23 cellular contexts compared by ENCODE assay signal in genomic region chr10:98252451-98252850, GRCh38. TPM values are rescaled to one million over a fixed set of nuclear protein-coding genes. Genes with fewer than 3 reads are reported as not detected.
"Had no signal": no experiment of that assay in that cellular context is flagged by ENCODE, and none has a peak within 500 bp of the region (broad histone marks: within the 10 kb centered on the region; RNA-seq: fewer than 3 reads in every experiment).

No MANE protein-coding gene starts in this region.

- H3K36me3 ChIP-seq: cardiac muscle cell, neural progenitor cell had no signal

- H3K4me2 ChIP-seq: neural progenitor cell had no signal

- H3K4me1 Mint-ChIP-seq: activated naive CD8-positive, alpha-beta T cell treated with anti-CD3 and anti-CD28 coated beads, Interleukin-2, amount 50 U/mL, for 24 hours had no signal

- H3K4me1 ChIP-seq: body of pancreas, vagina had no signal

- H2AFZ ChIP-seq: neural progenitor cell had no signal

- H3K9ac ChIP-seq: neural progenitor cell had no signal

- H3K27me3 ChIP-seq: body of pancreas, cardiac muscle cell, heart right ventricle, neural progenitor cell, testis, vagina had no signal

- H3K9me3 ChIP-seq: body of pancreas, heart right ventricle, testis, vagina had no signal

- H3K27ac Mint-ChIP-seq: activated naive CD8-positive, alpha-beta T cell treated with anti-CD3 and anti-CD28 coated beads, Interleukin-2, amount 50 U/mL, for 24 hours; dendritic cell treated with granulocyte-macrophage colony-stimulating factor and Interleukin-4, amounts not matched to agents 40 ng/mL and 50 ng/mL, for 4 days; neural progenitor cell; progenitor cell of endocrine pancreas; T-helper 2 cell treated with Interferon-gamma antibody and Interleukin-4, amounts not matched to agents 5 μg/mL and 100 μg/mL, for 36 hours had no signal

- FAIRE-seq: keratinocyte had no signal

- H3K27ac ChIP-seq: body of pancreas, cardiac muscle cell, heart right ventricle, neural progenitor cell, vagina had no signal

- ATAC-seq: activated naive CD8-positive, alpha-beta T cell treated with anti-CD3 and anti-CD28 coated beads, Interleukin-2, amount 50 U/mL, for 24 hours; body of pancreas; heart right ventricle; left colon; naive thymus-derived CD8-positive, alpha-beta T cell had no signal

- DNase-seq: activated naive CD4-positive, alpha-beta T cell treated with Interleukin-2 at 50 U/mL for 16 hours; activated naive CD8-positive, alpha-beta T cell treated with anti-CD3 and anti-CD28 coated beads, Interleukin-2, amount 50 U/mL, for 24 hours; body of pancreas; effector CD4-positive, alpha-beta T cell; erythroblast; foreskin fibroblast; heart right ventricle; left colon; naive thymus-derived CD8-positive, alpha-beta T cell; retina; stimulated activated CD4-positive, alpha-beta T cell treated with anti-CD3 and anti-CD28 coated beads, Interleukin-2, amount 100 ng/mL, for 48 hours; stimulated activated CD8-positive, alpha-beta memory T cell treated with anti-CD3 and anti-CD28 coated beads, Interleukin-4, amount 100 ng/mL, for 48 hours; stimulated activated naive CD4-positive, alpha-beta T cell; testis; trophoblast cell had no signal

- H3K27me3 Mint-ChIP-seq: activated naive CD8-positive, alpha-beta T cell treated with anti-CD3 and anti-CD28 coated beads, Interleukin-2, amount 50 U/mL, for 24 hours; dendritic cell treated with granulocyte-macrophage colony-stimulating factor and Interleukin-4, amounts not matched to agents 40 ng/mL and 50 ng/mL, for 4 days; naive thymus-derived CD8-positive, alpha-beta T cell; progenitor cell of endocrine pancreas had no signal

- H3K4me3 ChIP-seq: body of pancreas, cardiac muscle cell, heart right ventricle, neural progenitor cell, testis, vagina had no signal

- H3K4me3 Mint-ChIP-seq: activated naive CD8-positive, alpha-beta T cell treated with anti-CD3 and anti-CD28 coated beads, Interleukin-2, amount 50 U/mL, for 24 hours; dendritic cell treated with granulocyte-macrophage colony-stimulating factor and Interleukin-4, amounts not matched to agents 40 ng/mL and 50 ng/mL, for 4 days; naive thymus-derived CD8-positive, alpha-beta T cell; neural progenitor cell; T-helper 2 cell treated with Interferon-gamma antibody and Interleukin-4, amounts not matched to agents 5 μg/mL and 100 μg/mL, for 36 hours had no signal

- H3K9me3 Mint-ChIP-seq: activated naive CD8-positive, alpha-beta T cell treated with anti-CD3 and anti-CD28 coated beads, Interleukin-2, amount 50 U/mL, for 24 hours; dendritic cell treated with granulocyte-macrophage colony-stimulating factor and Interleukin-4, amounts not matched to agents 40 ng/mL and 50 ng/mL, for 4 days; naive thymus-derived CD8-positive, alpha-beta T cell; neural progenitor cell; T-helper 2 cell treated with Interferon-gamma antibody and Interleukin-4, amounts not matched to agents 5 μg/mL and 100 μg/mL, for 36 hours had no signal

RNA-seq across cellular contexts. Expression of gene LOXL4, which starts 15.5 kb away (rescaled TPM):
- total RNA-seq: activated CD8-positive, alpha-beta memory T cell treated with anti-CD3 and anti-CD28 coated beads for 36 hours; naive thymus-derived CD8-positive, alpha-beta T cell had no signal
